Comparison of ENCODE assay signal across 8 cellular contexts in the genomic region with DNA sequence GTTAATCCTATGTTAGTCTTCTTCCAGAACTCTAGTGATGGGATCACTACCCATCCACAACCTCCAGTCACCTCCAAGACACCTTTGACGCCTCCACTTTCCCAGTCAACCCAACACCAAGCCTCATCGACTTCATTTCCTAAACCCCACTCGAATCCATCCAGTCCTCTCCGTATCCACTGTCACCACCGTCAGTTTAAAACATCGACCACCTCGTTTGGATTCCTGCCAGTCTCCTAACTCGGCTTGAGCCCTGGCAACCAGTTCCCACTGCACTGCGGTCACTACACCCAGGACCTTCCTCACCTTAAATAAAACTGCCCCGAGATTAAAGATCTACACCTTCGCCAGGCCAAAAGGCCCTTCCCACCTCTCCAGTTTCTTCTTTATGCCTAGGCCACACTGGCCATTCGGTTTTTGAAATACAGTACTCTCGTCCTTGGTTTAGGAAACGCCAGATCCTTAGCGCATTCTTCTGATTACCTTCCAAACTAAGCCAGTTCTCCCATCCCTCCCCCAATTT. TPM values are rescaled to one million over a fixed set of nuclear protein-coding genes. Genes with fewer than 3 reads are reported as not detected.
DNase-seq lines count a peak whose midpoint lies in the region; ATAC-seq and TF ChIP-seq lines count a peak whose summit lies in the region.

No MANE protein-coding gene starts in this region.

- H3K36me3 Mint-ChIP-seq in CD4-positive, CD25-positive, alpha-beta regulatory T cell: peaks cover 15% of the 10 kb centered on the region
- H3K36me3 Mint-ChIP-seq in neural crest cell (ENCODE audit: low read depth): no peaks in the 10 kb centered on the region

- H3K27ac ChIP-seq in CD4-positive, CD25-positive, alpha-beta regulatory T cell (ENCODE audit: insufficient read depth, low read length, poor library complexity, severe bottlenecking): peak overlapping the region; percentile 97
- H3K27ac ChIP-seq in ectodermal cell (ENCODE audit: insufficient read depth, low read depth, low read length, poor library complexity, severe bottlenecking): no peak overlapping the region

- H3K4me3 Mint-ChIP-seq in CD4-positive, CD25-positive, alpha-beta regulatory T cell: peak overlapping the region; percentile 95 to 99 (median 96)
- H3K4me3 Mint-ChIP-seq in neural crest cell: peak overlapping the region; percentile 87

- H3K4me1 Mint-ChIP-seq in CD4-positive, CD25-positive, alpha-beta regulatory T cell: peaks cover 24 to 74% (median 48%) of the 10 kb centered on the region in 4 donors
- peaks cover 41% of the 10 kb centered on the region for H3K4me1 Mint-ChIP-seq in neural crest cell

- H3K27me3 Mint-ChIP-seq in CD4-positive, CD25-positive, alpha-beta regulatory T cell: peaks cover 13% of the 10 kb centered on the region
- no peaks in the 10 kb centered on the region for H3K27me3 Mint-ChIP-seq in neural crest cell (ENCODE audit: low read depth)

- ATAC-seq in CD4-positive, CD25-positive, alpha-beta regulatory T cell (ENCODE audit: low read depth in 2 of 2): no peak
- no peak for ATAC-seq in HG02678 (IDR thresholded peaks at IDR 0.05; ENCODE audit: unreplicated experiment)

- no peaks in the 10 kb centered on the region for H3K9me3 Mint-ChIP-seq in CD4-positive, CD25-positive, alpha-beta regulatory T cell
- H3K9me3 Mint-ChIP-seq in neural crest cell: no peaks in the 10 kb centered on the region

- no peaks in the 10 kb centered on the region for H3K27me3 ChIP-seq in CD4-positive, CD25-positive, alpha-beta regulatory T cell (ENCODE audit: control insufficient read depth, insufficient read depth, low read length)
- H3K27me3 ChIP-seq in ectodermal cell (ENCODE audit: control insufficient read depth, insufficient read depth, low read length, poor library complexity, severe bottlenecking): peaks cover 29% of the 10 kb centered on the region

- H3K4me3 ChIP-seq in CD4-positive, CD25-positive, alpha-beta regulatory T cell (ENCODE audit: low read depth, low read length): peak overlapping the region; percentile 96
- H3K4me3 ChIP-seq in ectodermal cell (ENCODE audit: insufficient read depth, low read depth, low read length): peak overlapping the region; percentile 74

- peak overlapping the region; percentile 96 to 99 (median 98) for H3K27ac Mint-ChIP-seq in CD4-positive, CD25-positive, alpha-beta regulatory T cell
- no peak overlapping the region for H3K27ac Mint-ChIP-seq in neural crest cell (ENCODE audit: unreplicated experiment)

- DNase-seq in CD4-positive, CD25-positive, alpha-beta regulatory T cell: no peak
- DNase-seq in NCI-H748 (lab: John Stamatoyannopoulos, UW; ENCODE audit: unreplicated experiment): peak; percentile 65
- DNase-seq in neural crest cell (ENCODE audit: low read depth, low spot score): no peak
- no peak for DNase-seq in stimulated activated CD8-positive, alpha-beta memory T cell treated with anti-CD3 and anti-CD28 coated beads, Interleukin-4, amount 100 ng/mL, for 48 hours
- no peak for DNase-seq in RPMI8226
- no peak for DNase-seq in stimulated activated CD4-positive, alpha-beta T cell treated with anti-CD3 and anti-CD28 coated beads, Interleukin-2, amount 100 ng/mL, for 24 hours

- WGBS in ectodermal cell, 2 experiments: 82 to 84% methylated on average over 15 of the region's 15 CpGs

- peaks cover 50% of the 10 kb centered on the region for H3K4me1 ChIP-seq in CD4-positive, CD25-positive, alpha-beta regulatory T cell (ENCODE audit: control insufficient read depth, insufficient read depth, low read length, poor library complexity, severe bottlenecking)
- H3K4me1 ChIP-seq in ectodermal cell (ENCODE audit: control insufficient read depth, insufficient read depth, low read length): peaks cover 5% of the 10 kb centered on the region

- no peak for TF ChIP-seq CTCF in neural crest cell (conservative IDR thresholded peaks at IDR 0.05)

- no peaks in the 10 kb centered on the region for H3K9me3 ChIP-seq in CD4-positive, CD25-positive, alpha-beta regulatory T cell (ENCODE audit: control insufficient read depth in 2 of 2, low read length in 2 of 2)
- H3K9me3 ChIP-seq in ectodermal cell (ENCODE audit: control insufficient read depth, low read length): no peaks in the 10 kb centered on the region

- no peaks in the 10 kb centered on the region for H3K36me3 ChIP-seq in CD4-positive, CD25-positive, alpha-beta regulatory T cell (ENCODE audit: control insufficient read depth, insufficient read depth, low read length)
- no peaks in the 10 kb centered on the region for H3K36me3 ChIP-seq in ectodermal cell (ENCODE audit: control insufficient read depth, insufficient read depth, low read length)

RNA-seq across cellular contexts. Expression of a gene that starts 1.2 kb away (rescaled TPM):
- 48.9 TPM for total RNA-seq in CD4-positive, CD25-positive, alpha-beta regulatory T cell
- polyA plus RNA-seq in CD4-positive, CD25-positive, alpha-beta regulatory T cell: 100 to 1,000 TPM in 2 of 4 donors, 10 to 100 TPM in 2; 93.3 to 114 (median 103) TPM
- polyA plus RNA-seq in ectodermal cell (2013, experiment 1 of 4): 51.6 TPM
- polyA plus RNA-seq in ectodermal cell (2013, experiment 2 of 4): 49.0 TPM
- 51.7 TPM for polyA plus RNA-seq in ectodermal cell (2013, experiment 3 of 4)
- 61.9 TPM for polyA plus RNA-seq in ectodermal cell (2013, experiment 4 of 4)
- total RNA-seq in neural crest cell: 48.5 and 54.1 TPM in 2 replicates

RNA-seq across cellular contexts. Expression of a gene that starts 24.7 kb away (rescaled TPM):
- 165 TPM for total RNA-seq in CD4-positive, CD25-positive, alpha-beta regulatory T cell
- polyA plus RNA-seq in CD4-positive, CD25-positive, alpha-beta regulatory T cell: 100 to 1,000 TPM; 462 to 528 (median 512) TPM
- polyA plus RNA-seq in ectodermal cell (2013, experiment 1 of 4): 97.1 TPM
- 80.7 TPM for polyA plus RNA-seq in ectodermal cell (2013, experiment 2 of 4)
- 80.6 TPM for polyA plus RNA-seq in ectodermal cell (2013, experiment 3 of 4)
- 82.5 TPM for polyA plus RNA-seq in ectodermal cell (2013, experiment 4 of 4)
- total RNA-seq in neural crest cell: 113 and 116 TPM in 2 replicates
